In the genomic region with DNA sequence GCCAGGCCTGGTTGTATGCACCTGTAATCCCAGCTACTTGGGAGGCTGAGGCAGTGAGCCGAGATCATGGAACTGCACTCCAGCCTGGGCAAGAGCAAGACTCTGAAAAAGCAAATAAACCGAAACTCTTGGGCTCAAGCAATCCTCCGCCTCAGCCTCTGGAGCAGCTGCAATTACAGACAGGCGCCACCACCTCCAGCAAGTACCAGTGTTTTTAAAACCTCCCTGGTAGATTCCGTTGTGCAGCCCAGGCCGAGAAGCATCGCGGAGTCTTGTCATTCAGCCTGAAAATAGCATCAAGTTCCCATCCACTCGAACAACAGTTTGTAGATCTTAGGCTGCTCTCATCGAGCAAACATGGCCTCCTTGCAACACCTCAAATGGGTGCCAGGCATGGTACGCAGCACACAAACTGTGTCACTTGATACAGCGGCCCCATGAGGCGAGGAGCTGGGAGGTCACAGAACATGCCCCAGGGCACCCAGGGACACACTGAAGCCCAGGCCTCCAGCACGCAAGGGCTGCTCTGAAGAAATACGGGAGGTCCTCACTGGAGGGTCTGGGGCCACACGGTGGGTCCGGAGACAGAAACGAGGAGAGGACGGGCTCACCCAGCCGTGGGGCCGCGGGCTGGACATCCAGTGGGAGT, we compare ENCODE assay signal across 15 cellular contexts. TPM values are rescaled to one million over a fixed set of nuclear protein-coding genes. Genes with fewer than 3 reads are reported as not detected.
A peak's percentile ranks its signal among the peaks of the same experiment; 100 is the strongest.
DNase-seq lines count a peak whose midpoint lies in the region; ATAC-seq and TF ChIP-seq lines count a peak whose summit lies in the region.
"Had no signal": no experiment of that assay in that cellular context is flagged by ENCODE, and none has a peak within 500 bp of the region (broad histone marks: within the 10 kb centered on the region; RNA-seq: fewer than 3 reads in every experiment).

No MANE protein-coding gene starts in this region.

- no peak for ATAC-seq in Right ventricle myocardium inferior

- H3K36me3 ChIP-seq in tibial artery: peaks cover 0 to 24% (median 2%) of the 10 kb centered on the region in 3 donors

- in situ Hi-C loops in astrocyte of the spinal cord (cut with HindIII; ENCODE audit: low sequenced_read_pairs): no loop called here

- no peaks in the 10 kb centered on the region for H3K9me3 ChIP-seq in tibial artery
- H3K9me3 ChIP-seq: adrenal gland had no signal

- H3K27ac ChIP-seq in tibial artery: no peak overlapping the region
- H3K27ac ChIP-seq: adrenal gland, RWPE1 had no signal

- DNase-seq in Right ventricle myocardium inferior (ENCODE audit: missing footprints) (peak; percentile 64), cardiac septum (ENCODE audit: low spot score) (no peak), astrocyte of the spinal cord (ENCODE audit: low read depth, low spot score) (peak; percentile 8), left kidney (ENCODE audit: low read depth, low spot score) (peak; percentile 52), tibial artery (peak; percentile 3 to 58), occipital lobe (lab: John Stamatoyannopoulos, UW) (no peak), NCI-H82 treated with DMSO at 0.1 percent for 48 hours (lab: John Stamatoyannopoulos, UW; ENCODE audit: unreplicated experiment) (no peak), germinal center (ENCODE audit: low spot score) (no peak)
- DNase-seq: DMS79 treated with DMSO at 0.1 percent for 48 hours; KBM-7; NCI-H1417 treated with DMSO at 0.1 percent for 48 hours; NCI-H69; stimulated activated CD4-positive, alpha-beta T cell treated with anti-CD3 and anti-CD28 coated beads, Interleukin-2, amount 100 ng/mL, for 24 hours had no signal

- TF ChIP-seq CTCF in astrocyte of the spinal cord (IDR thresholded peaks at IDR 0.05; ENCODE audit: low read depth, low read length) (no peak), tibial artery (IDR thresholded peaks at IDR 0.05) (no peak)

- peaks cover 0 to 5% (median 2%) of the 10 kb centered on the region in 4 donors for H3K4me1 ChIP-seq in tibial artery
- H3K4me1 ChIP-seq: adrenal gland had no signal

- H3K4me3 ChIP-seq in astrocyte of the spinal cord (ENCODE audit: low read depth, low read length) (no peak overlapping the region), tibial artery (no peak overlapping the region)
- H3K4me3 ChIP-seq: adrenal gland had no signal

- peaks cover 0 to 29% of the 10 kb centered on the region in 2 donors for H3K27me3 ChIP-seq in tibial artery

- intact Hi-C loops in Right ventricle myocardium inferior (cut with DNase I) (no loop called here), cardiac septum (cut with DNase I) (loop anchor here (5.0 kb wide), 1 partner anchor 312 kb away; no protein-coding TSS in a partner anchor), tibial artery (cut with DNase I; ENCODE audit: low total_unique reads) (no loop called here)

RNA-seq across cellular contexts. Expression of gene TMC6, which starts 18.1 kb away (rescaled TPM):
- total RNA-seq in Right ventricle myocardium inferior: 77.0 TPM
- 80.1 TPM for total RNA-seq in cardiac septum
- total RNA-seq in occipital lobe: 2.3 TPM

RNA-seq across cellular contexts. Expression of gene TMC8, which starts 20.1 kb away (rescaled TPM):
- 4.3 TPM for total RNA-seq in Right ventricle myocardium inferior
- 2.2 TPM for total RNA-seq in cardiac septum
- total RNA-seq in occipital lobe: 0.94 TPM

RNA-seq across cellular contexts. Expression of gene C17orf99, which starts 35.7 kb away (rescaled TPM):
- total RNA-seq in Right ventricle myocardium inferior: not detected
- total RNA-seq in cardiac septum: not detected
- total RNA-seq in occipital lobe: not detected
- total RNA-seq: adrenal gland had no signal

RNA-seq across cellular contexts. Expression of gene SYNGR2, which starts 57.9 kb away (rescaled TPM):
- total RNA-seq in Right ventricle myocardium inferior: 120 TPM
- total RNA-seq in cardiac septum: 116 TPM
- 11.4 TPM for total RNA-seq in occipital lobe

Comparison
In these comparisons a context has a peak if more than half of its experiments do, and no peak if none do; other contexts are left out.
1. DNase-seq: peak in Right ventricle myocardium inferior (single experiment), astrocyte of the spinal cord (single experiment), left kidney (single experiment) and tibial artery (2 of 2); none in cardiac septum (single experiment), occipital lobe (single experiment), NCI-H82 treated with DMSO at 0.1 percent for 48 hours (single experiment) and germinal center (single experiment).
2. RNA of gene TMC6, which starts 18.1 kb away (total RNA-seq): 80.1 TPM in cardiac septum (single experiment) and 77.0 TPM in Right ventricle myocardium inferior (single experiment); 2.3 TPM in occipital lobe (single experiment); every median in the first group is over 10 times any median in the second.